ENCODE assay signal across 1 cellular context in genomic region chr2:40225670-40226069, GRCh38.
TF ChIP-seq lines count a peak whose summit lies in the region.

No MANE protein-coding gene starts in this region.

TF ChIP-seq in GM23338, 12 proteins besides CTCF, POLR2A, EP300 and RAD21 (continued from another document):
- TF ChIP-seq ZNF462 (CRISPR knock-in tag; IDR thresholded peaks at IDR 0.05), result no peak
- no peak for TF ChIP-seq EZH2phosphoT487 (IDR thresholded peaks at IDR 0.05; ENCODE audit: unreplicated experiment)
- TF ChIP-seq REST (IDR thresholded peaks at IDR 0.05; ENCODE audit: unreplicated experiment), result no peak
- TF ChIP-seq CREB1 (CRISPR knock-in tag; IDR thresholded peaks at IDR 0.05; ENCODE audit: low read depth), result no peak
- no peak for TF ChIP-seq ZNF114 (CRISPR knock-in tag; IDR thresholded peaks at IDR 0.05)
- no peak for TF ChIP-seq NANOG (IDR thresholded peaks at IDR 0.05; ENCODE audit: borderline replicate concordance)
- no peak for TF ChIP-seq STAT1 (IDR thresholded peaks at IDR 0.05; ENCODE audit: unreplicated experiment)
- TF ChIP-seq POLR2AphosphoS5 (IDR thresholded peaks at IDR 0.05; ENCODE audit: low read depth), result no peak
